ENCODE assay signal across 18 cellular contexts in genomic region chr11:2732940-2733628, GRCh38. TPM values are rescaled to one million over a fixed set of nuclear protein-coding genes. Genes with fewer than 3 reads are reported as not detected.
A peak's percentile ranks its signal among the peaks of the same experiment; 100 is the strongest.
DNase-seq lines count a peak whose midpoint lies in the region; ATAC-seq and TF ChIP-seq lines count a peak whose summit lies in the region.
"Had no signal": no experiment of that assay in that cellular context is flagged by ENCODE, and none has a peak within 500 bp of the region (broad histone marks: within the 10 kb centered on the region; RNA-seq: fewer than 3 reads in every experiment).

No MANE protein-coding gene starts in this region.

- TF ChIP-seq CTCF in chondrocyte (IDR thresholded peaks at IDR 0.05) (no peak), neural crest cell (conservative IDR thresholded peaks at IDR 0.05) (no peak), omental fat pad (IDR thresholded peaks at IDR 0.05) (no peak)

- H3K27ac Mint-ChIP-seq in chondrocyte (ENCODE audit: unreplicated experiment) (no peak overlapping the region), neural crest cell (ENCODE audit: unreplicated experiment) (peak overlapping the region; percentile 78)
- H3K27ac Mint-ChIP-seq: CD4-positive, alpha-beta memory T cell; H9 had no signal

- DNase-seq in left cardiac atrium, result peak; percentile 16
- no peak for DNase-seq in cardiac septum (ENCODE audit: low spot score)
- peak; percentile 79 for DNase-seq in chondrocyte (ENCODE audit: low spot score)
- DNase-seq in neural crest cell (ENCODE audit: low read depth, low spot score), result no peak
- no peak for DNase-seq in omental fat pad (ENCODE audit: low spot score)
- no peak for DNase-seq in NOMO-1 (lab: John Stamatoyannopoulos, UW; ENCODE audit: unreplicated experiment in 2 of 2)
- DNase-seq: 8988T; BE2C; Calu3; CD4-positive, alpha-beta memory T cell; EL; H9; NCI-H1105; NCI-H1694; SHP77 had no signal

- no peaks in the 10 kb centered on the region for H3K9me3 Mint-ChIP-seq in chondrocyte (ENCODE audit: low read depth)
- no peaks in the 10 kb centered on the region for H3K9me3 Mint-ChIP-seq in neural crest cell
- H3K9me3 Mint-ChIP-seq: H9 had no signal

- intact Hi-C loops in left cardiac atrium (cut with DNase I), result no loop called here
- intact Hi-C loops in cardiac septum (cut with DNase I), result no loop called here

- H3K27ac ChIP-seq in temporal lobe (ENCODE audit: low read depth, low read length), result peak overlapping the region; percentile 100

- H3K4me1 Mint-ChIP-seq in chondrocyte (ENCODE audit: low read depth) (peaks cover 11% of the 10 kb centered on the region), neural crest cell (peaks cover 51% of the 10 kb centered on the region)
- H3K4me1 Mint-ChIP-seq: CD4-positive, alpha-beta memory T cell had no signal

- H3K27me3 Mint-ChIP-seq in chondrocyte (ENCODE audit: low read depth) (peaks cover 3% of the 10 kb centered on the region), neural crest cell (ENCODE audit: low read depth) (peaks cover 15% of the 10 kb centered on the region)
- H3K27me3 Mint-ChIP-seq: CD4-positive, alpha-beta memory T cell had no signal

- no peaks in the 10 kb centered on the region for H3K36me3 Mint-ChIP-seq in chondrocyte (ENCODE audit: low read depth)
- H3K36me3 Mint-ChIP-seq in neural crest cell (ENCODE audit: low read depth), result no peaks in the 10 kb centered on the region
- H3K36me3 Mint-ChIP-seq: CD4-positive, alpha-beta memory T cell had no signal

- H3K4me3 Mint-ChIP-seq in chondrocyte (ENCODE audit: unreplicated experiment), result no peak overlapping the region
- no peak overlapping the region for H3K4me3 Mint-ChIP-seq in neural crest cell
- H3K4me3 Mint-ChIP-seq: CD4-positive, alpha-beta memory T cell; H9 had no signal

- ATAC-seq in left cardiac atrium (no peak), HG03520 (IDR thresholded peaks at IDR 0.05; ENCODE audit: unreplicated experiment) (no peak), omental fat pad (ENCODE audit: low FRiP score) (no peak)
- ATAC-seq: GM12878 had no signal

RNA-seq across cellular contexts. Expression of gene KCNQ1OT1, which starts 33.3 kb away (rescaled TPM):
- total RNA-seq in left cardiac atrium, result under 1 TPM; 0.59 to 0.81 TPM
- total RNA-seq in cardiac septum, result 0.57 TPM
- total RNA-seq in chondrocyte, result 2.5 to 8.5 TPM (median 2.7 TPM) in 3 replicates
- 2.3 TPM in 2 replicates for total RNA-seq in neural crest cell
- total RNA-seq in temporal lobe, result 2.0 TPM
- 1 to 10 TPM; 3.4 to 9.7 (median 6.2) TPM for total RNA-seq in omental fat pad

Comparison
In these comparisons a context has a peak if more than half of its experiments do, and no peak if none do; other contexts are left out.
1. DNase-seq: peak in left cardiac atrium (single experiment) and chondrocyte (single experiment); none in cardiac septum (single experiment), neural crest cell (single experiment), omental fat pad (single experiment) and NOMO-1 (0 of 2).